15 cellular contexts compared by ENCODE assay signal in the genomic region with DNA sequence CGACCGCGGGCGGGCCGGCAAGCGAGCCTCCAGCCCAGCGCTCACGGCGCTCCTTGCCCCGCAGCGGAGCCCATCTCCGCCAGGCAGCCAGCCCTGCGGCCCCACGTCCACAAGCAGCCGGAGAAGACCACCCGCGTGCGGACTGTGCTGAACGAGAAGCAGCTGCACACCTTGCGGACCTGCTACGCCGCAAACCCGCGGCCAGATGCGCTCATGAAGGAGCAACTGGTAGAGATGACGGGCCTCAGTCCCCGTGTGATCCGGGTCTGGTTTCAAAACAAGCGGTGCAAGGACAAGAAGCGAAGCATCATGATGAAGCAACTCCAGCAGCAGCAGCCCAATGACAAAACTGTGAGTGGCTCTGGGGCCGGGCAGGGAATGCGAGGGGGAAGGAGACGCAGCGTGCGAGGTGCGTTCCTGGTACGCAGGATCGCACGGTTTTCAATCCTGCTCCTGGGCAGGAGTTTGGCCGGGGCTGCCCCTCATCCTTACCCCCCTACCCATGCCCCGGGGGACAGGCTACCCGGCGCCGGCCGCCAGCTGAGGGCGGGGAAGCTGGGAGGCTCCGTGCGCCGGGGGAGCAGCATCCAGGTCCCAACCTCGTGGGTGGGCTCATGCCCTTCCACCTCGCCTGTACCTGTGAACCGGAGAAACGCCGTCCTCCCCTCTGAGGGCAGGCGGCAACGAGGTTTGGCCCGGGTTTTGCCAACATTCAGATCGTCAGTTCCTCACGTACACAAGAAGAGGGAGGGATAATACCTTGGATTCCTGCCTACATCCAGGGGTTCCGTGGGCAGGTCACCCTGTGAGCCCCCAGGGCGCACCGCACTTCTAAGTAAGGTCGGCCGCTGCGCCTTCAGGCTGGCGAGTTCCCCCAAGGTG. TPM values are rescaled to one million over a fixed set of nuclear protein-coding genes. Genes with fewer than 3 reads are reported as not detected.
DNase-seq lines count a peak whose midpoint lies in the region; ATAC-seq and TF ChIP-seq lines count a peak whose summit lies in the region.
"Had no signal": no experiment of that assay in that cellular context is flagged by ENCODE, and none has a peak within 500 bp of the region (broad histone marks: within the 10 kb centered on the region; RNA-seq: fewer than 3 reads in every experiment).

No MANE protein-coding gene starts in this region.

- no peak overlapping the region for H2AFZ ChIP-seq in mesenchymal stem cell (ENCODE audit: low read depth, low read length)

- no peak for TF ChIP-seq CTCF in chondrocyte (IDR thresholded peaks at IDR 0.05)

- H3K4me1 Mint-ChIP-seq in chondrocyte (ENCODE audit: low read depth), result peaks cover 10% of the 10 kb centered on the region
- H3K4me1 Mint-ChIP-seq: activated CD4-positive, alpha-beta T cell treated with anti-CD3 and anti-CD28 coated beads for 36 hours; activated naive CD8-positive, alpha-beta T cell treated with anti-CD3 and anti-CD28 coated beads for 36 hours had no signal

- H2BK5ac ChIP-seq in mesenchymal stem cell (ENCODE audit: low read depth, low read length, poor library complexity, severe bottlenecking), result no peak overlapping the region

- H2BK12ac ChIP-seq in mesenchymal stem cell (ENCODE audit: low read length in 2 of 2), result peak overlapping the region; percentile 11 to 77

- H3K27me3 ChIP-seq in mesenchymal stem cell (ENCODE audit: control insufficient read depth in 1 of 2, insufficient read depth in 1 of 2, low read length in 2 of 2) (peaks cover 77 to 89% of the 10 kb centered on the region in 2 experiments), thymus (ENCODE audit: control insufficient read depth, insufficient read depth) (peaks cover 30% of the 10 kb centered on the region)
- H3K27me3 ChIP-seq: testis had no signal

- peak overlapping the region; percentile 42 for H2BK120ac ChIP-seq in mesenchymal stem cell (ENCODE audit: low read depth, low read length)

- H3K27ac ChIP-seq in mesenchymal stem cell (ENCODE audit: low read length, poor library complexity, severe bottlenecking) (no peak overlapping the region), thymus (ENCODE audit: low read depth) (peak overlapping the region; percentile 71)
- H3K27ac ChIP-seq: testis had no signal

- no peak overlapping the region for H2AK5ac ChIP-seq in mesenchymal stem cell (ENCODE audit: low read length, severe bottlenecking)

- peak overlapping the region; percentile 93 for H4K8ac ChIP-seq in mesenchymal stem cell (ENCODE audit: low read length)

- no peaks in the 10 kb centered on the region for H3K36me3 ChIP-seq in mesenchymal stem cell (ENCODE audit: control insufficient read depth in 1 of 2, insufficient read depth in 2 of 2, low read depth in 1 of 2, low read length in 2 of 2)
- H3K36me3 ChIP-seq in thymus (ENCODE audit: control insufficient read depth, insufficient read depth), result no peaks in the 10 kb centered on the region

- H3K4me1 ChIP-seq in mesenchymal stem cell (ENCODE audit: control insufficient read depth, insufficient read depth, low read depth, low read length) (peaks cover 15% of the 10 kb centered on the region), thymus (ENCODE audit: control insufficient read depth, insufficient read depth, low read length) (no peaks in the 10 kb centered on the region)

- peak overlapping the region in 1 of 2 experiments; percentile 84 for H3K14ac ChIP-seq in mesenchymal stem cell (ENCODE audit: low read length in 2 of 2)

- H3K9ac ChIP-seq in mesenchymal stem cell (ENCODE audit: low read length), result no peak overlapping the region

- H4K91ac ChIP-seq in mesenchymal stem cell (ENCODE audit: low read length), result peak overlapping the region; percentile 89

- peak overlapping the region; percentile 77 for H2BK15ac ChIP-seq in mesenchymal stem cell (ENCODE audit: low read depth, poor library complexity, severe bottlenecking)

- H3K27me3 Mint-ChIP-seq in chondrocyte (ENCODE audit: low read depth), result peaks cover 86% of the 10 kb centered on the region

- peak overlapping the region; percentile 89 to 94 for H3K18ac ChIP-seq in mesenchymal stem cell (ENCODE audit: low read depth in 1 of 2, low read length in 2 of 2)

- H3K79me1 ChIP-seq in mesenchymal stem cell (replicated peaks; ENCODE audit: low read length, poor library complexity, severe bottlenecking), result no peaks in the 10 kb centered on the region

- peak overlapping the region; percentile 80 to 96 for H3K23ac ChIP-seq in mesenchymal stem cell (ENCODE audit: low read length in 2 of 2)

- no peak for ATAC-seq in GM18511 (IDR thresholded peaks at IDR 0.05; ENCODE audit: unreplicated experiment)
- ATAC-seq: activated CD4-positive, alpha-beta T cell treated with anti-CD3 and anti-CD28 coated beads for 36 hours had no signal

- H3K4me3 ChIP-seq in mesenchymal stem cell (ENCODE audit: insufficient read depth in 1 of 2, low read depth in 1 of 2, low read length in 2 of 2) (peak overlapping the region; percentile 41 to 69), thymus (ENCODE audit: low read length) (no peak overlapping the region)

- H3K36me3 Mint-ChIP-seq in chondrocyte (ENCODE audit: low read depth), result peaks cover 2% of the 10 kb centered on the region
- H3K36me3 Mint-ChIP-seq: activated naive CD8-positive, alpha-beta T cell treated with anti-CD3 and anti-CD28 coated beads for 36 hours had no signal

- peak overlapping the region; percentile 73 for H3K4me2 ChIP-seq in mesenchymal stem cell (ENCODE audit: low read length, poor library complexity, severe bottlenecking)

- peak overlapping the region; percentile 50 for H3K4me3 Mint-ChIP-seq in chondrocyte (ENCODE audit: unreplicated experiment)
- H3K4me3 Mint-ChIP-seq: activated CD4-positive, alpha-beta T cell treated with anti-CD3 and anti-CD28 coated beads for 36 hours; activated naive CD8-positive, alpha-beta T cell treated with anti-CD3 and anti-CD28 coated beads for 36 hours had no signal

- H3K4ac ChIP-seq in mesenchymal stem cell (ENCODE audit: low read depth in 1 of 2, low read length in 2 of 2), result peak overlapping the region; percentile 43 to 76

- 19% methylated on average over 65 of the region's 66 CpGs for WGBS in mesenchymal stem cell
- WGBS in thymus, result 6% methylated on average over 66 of the region's 66 CpGs

- DNase-seq in NCI-H146 (lab: John Stamatoyannopoulos, UW) (peak; percentile 5), NCI-H146 treated with DMSO at 0.1 percent for 48 hours (lab: John Stamatoyannopoulos, UW; ENCODE audit: unreplicated experiment) (no peak), chondrocyte (ENCODE audit: low spot score) (no peak), mesenchymal stem cell (peak; percentile 83), NCI-H2196 (lab: John Stamatoyannopoulos, UW; ENCODE audit: unreplicated experiment) (no peak), mesenteric fat pad (ENCODE audit: low spot score) (no peak)
- DNase-seq: activated CD4-positive, alpha-beta T cell treated with anti-CD3 and anti-CD28 coated beads for 36 hours; activated naive CD8-positive, alpha-beta T cell treated with anti-CD3 and anti-CD28 coated beads for 36 hours; NCI-H2081 treated with DMSO at 0.1 percent for 48 hours; SHP77 treated with DMSO at 0.1 percent for 48 hours; stimulated activated CD4-positive, alpha-beta T cell treated with anti-CD3 and anti-CD28 coated beads, Interleukin-4, amount 100 ng/mL, for 1 hour; testis had no signal

- no peak overlapping the region for H3K27ac Mint-ChIP-seq in chondrocyte (ENCODE audit: unreplicated experiment)
- H3K27ac Mint-ChIP-seq: activated CD4-positive, alpha-beta T cell treated with anti-CD3 and anti-CD28 coated beads for 36 hours; activated naive CD8-positive, alpha-beta T cell treated with anti-CD3 and anti-CD28 coated beads for 36 hours had no signal

- no peaks in the 10 kb centered on the region for H3K9me3 Mint-ChIP-seq in chondrocyte (ENCODE audit: low read depth)

- no peaks in the 10 kb centered on the region for H3K9me3 ChIP-seq in mesenchymal stem cell (ENCODE audit: control insufficient read depth, low read length)
- H3K9me3 ChIP-seq in thymus (ENCODE audit: control insufficient read depth), result no peaks in the 10 kb centered on the region
- H3K9me3 ChIP-seq: testis had no signal

RNA-seq across cellular contexts. Expression of gene ISL1, which starts 6.6 kb away (rescaled TPM):
- not detected in 3 replicates for total RNA-seq in chondrocyte
- polyA plus RNA-seq in mesenchymal stem cell (2013, experiment 1 of 2), result 5.6 TPM
- 5.6 TPM for polyA plus RNA-seq in mesenchymal stem cell (2013, experiment 2 of 2)
- 11.2 TPM for polyA plus RNA-seq in thymus
- total RNA-seq in mesenteric fat pad, result 0.29 TPM
- total RNA-seq: activated CD4-positive, alpha-beta T cell treated with anti-CD3 and anti-CD28 coated beads for 36 hours; activated naive CD8-positive, alpha-beta T cell treated with anti-CD3 and anti-CD28 coated beads for 36 hours; mononuclear cell had no signal

Comparison
In these comparisons a context has a peak if more than half of its experiments do, and no peak if none do; other contexts are left out.
1. DNase-seq: peak in NCI-H146 (single experiment) and mesenchymal stem cell (single experiment); none in NCI-H146 treated with DMSO at 0.1 percent for 48 hours (single experiment), chondrocyte (single experiment), NCI-H2196 (single experiment) and mesenteric fat pad (single experiment).